In the genomic region with DNA sequence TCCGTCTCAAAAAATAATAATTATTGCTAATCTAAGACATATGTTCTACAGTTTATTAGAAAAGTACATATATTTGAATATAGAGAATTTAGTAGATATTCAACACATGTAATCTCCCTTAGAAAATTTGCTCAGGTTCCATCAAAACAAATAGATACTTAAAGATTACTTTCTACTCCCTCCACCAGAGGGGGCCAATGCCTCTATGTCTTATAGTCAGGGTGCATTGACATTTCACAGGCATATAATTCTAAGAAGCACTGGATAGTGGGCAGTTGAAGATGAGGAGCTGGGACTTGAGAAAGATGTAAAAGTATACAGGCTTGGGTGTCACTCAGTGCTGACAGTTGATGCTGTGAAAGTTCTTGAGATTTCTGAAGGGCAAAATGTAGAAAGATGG, we compare ENCODE assay signal across 9 cellular contexts.
A peak's percentile ranks its signal among the peaks of the same experiment; 100 is the strongest.
DNase-seq lines count a peak whose midpoint lies in the region; ATAC-seq and TF ChIP-seq lines count a peak whose summit lies in the region.
"Had no signal": no experiment of that assay in that cellular context is flagged by ENCODE, and none has a peak within 500 bp of the region (broad histone marks: within the 10 kb centered on the region; RNA-seq: fewer than 3 reads in every experiment).

No MANE protein-coding gene starts in this region.

- TF ChIP-seq CTCF in omental fat pad (IDR thresholded peaks at IDR 0.05) (no peak), gastrocnemius medialis (IDR thresholded peaks at IDR 0.05 in 4 of 5, conservative IDR thresholded peaks at IDR 0.05 in 1 of 5) (no peak)

- no peak overlapping the region for H3K4me3 ChIP-seq in gastrocnemius medialis

- no peak for TF ChIP-seq POLR2A in gastrocnemius medialis (IDR thresholded peaks at IDR 0.05)

- H3K9me3 ChIP-seq in gastrocnemius medialis, result no peaks in the 10 kb centered on the region

- no peaks in the 10 kb centered on the region for H3K4me1 ChIP-seq in gastrocnemius medialis

- H3K36me3 ChIP-seq in gastrocnemius medialis, result no peaks in the 10 kb centered on the region

- no peak overlapping the region for H3K27ac ChIP-seq in gastrocnemius medialis
- H3K27ac ChIP-seq: epithelial cell of prostate had no signal

- ATAC-seq in omental fat pad (ENCODE audit: low FRiP score), result no peak
- ATAC-seq in gastrocnemius medialis, result no peak

- H3K27me3 ChIP-seq in gastrocnemius medialis, result no peaks in the 10 kb centered on the region

- in situ Hi-C loops in gastrocnemius medialis (cut with MboI; ENCODE audit: low sequenced_read_pairs in 4 of 4), result no loop called here

- intact Hi-C loops in gastrocnemius medialis (cut with DNase I; ENCODE audit: low total_unique reads), result no loop called here

- DNase-seq in CD1c-positive myeloid dendritic cell (ENCODE audit: extremely low spot score) (peak; percentile 25), H4 (ENCODE audit: low spot score) (peak; percentile 12), SK-N-DZ (ENCODE audit: low spot score) (peak; percentile 32), iPS-NIHi7 (ENCODE audit: extremely low spot score) (peak; percentile 44), omental fat pad (ENCODE audit: low spot score) (no peak), gastrocnemius medialis (no peak), NCI-H2227 (lab: John Stamatoyannopoulos, UW; ENCODE audit: unreplicated experiment) (no peak)
- no peak for DNase-seq in activated effector memory CD4-positive, alpha-beta T cell treated with Interleukin-2 at 50 U/mL for 16 hours

Comparison
In these comparisons a context has a peak if more than half of its experiments do, and no peak if none do; other contexts are left out.
1. DNase-seq: peak in CD1c-positive myeloid dendritic cell (single experiment), H4 (single experiment), SK-N-DZ (single experiment) and iPS-NIHi7 (single experiment); none in omental fat pad (single experiment), gastrocnemius medialis (0 of 2), activated effector memory CD4-positive, alpha-beta T cell treated with Interleukin-2 at 50 U/mL for 16 hours (single experiment) and NCI-H2227 (single experiment).